Comparison of ENCODE assay signal across 8 cellular contexts in the genomic region with DNA sequence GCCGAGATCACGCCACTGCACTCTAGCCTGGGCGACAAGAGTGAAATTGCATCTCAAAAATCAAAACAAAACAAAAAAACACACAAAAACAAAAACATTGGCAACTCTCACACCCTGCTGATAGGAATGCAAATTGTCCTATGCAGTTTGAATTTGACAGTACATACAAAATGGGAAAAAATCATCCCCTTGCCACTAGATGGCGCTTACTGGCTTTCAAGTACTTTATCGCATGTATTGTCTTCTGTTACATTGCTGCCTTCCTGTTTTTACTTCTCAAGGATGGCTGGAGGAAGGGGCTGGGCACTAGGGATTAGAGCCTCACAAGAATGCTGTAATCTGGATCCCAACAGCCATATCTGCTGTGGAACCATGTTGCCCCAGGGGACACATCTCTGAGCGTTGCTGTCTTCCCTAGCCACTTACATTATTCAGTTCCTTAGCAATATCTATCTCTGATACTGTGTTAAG. TPM values are rescaled to one million over a fixed set of nuclear protein-coding genes. Genes with fewer than 3 reads are reported as not detected.
DNase-seq lines count a peak whose midpoint lies in the region; ATAC-seq and TF ChIP-seq lines count a peak whose summit lies in the region.

No MANE protein-coding gene starts in this region.

- H3K4me3 ChIP-seq in AG09309 (ENCODE audit: control insufficient read depth, low read depth, low read length): no peak overlapping the region
- no peak overlapping the region for H3K4me3 ChIP-seq in GM12875 (ENCODE audit: low read depth, low read length)
- H3K4me3 ChIP-seq in choroid plexus epithelial cell (ENCODE audit: low read depth, low read length): no peak overlapping the region

- ATAC-seq in left colon: peak; percentile 88
- ATAC-seq in HG03439 (IDR thresholded peaks at IDR 0.05; ENCODE audit: unreplicated experiment): no peak

- peak; percentile 88 for TF ChIP-seq CTCF in AG09309 (IDR thresholded peaks at IDR 0.05; ENCODE audit: control insufficient read depth, insufficient read depth, low read depth, low read length, missing control alignments)
- peak; percentile 75 for TF ChIP-seq CTCF in GM12875 (IDR thresholded peaks at IDR 0.05; ENCODE audit: borderline replicate concordance, insufficient read depth, low read depth, low read length)
- TF ChIP-seq CTCF in choroid plexus epithelial cell (conservative IDR thresholded peaks at IDR 0.05; ENCODE audit: low read depth, low read length): peak; percentile 82

- intact Hi-C loops in left colon (cut with DNase I, micrococcal nuclease): no loop called here

- peak; percentile 89 for DNase-seq in AG09309 (ENCODE audit: low read depth)
- peak; percentile 79 for DNase-seq in NCI-H2029 treated with DMSO at 0.1 percent for 48 hours (lab: John Stamatoyannopoulos, UW)
- DNase-seq in T follicular helper cell (ENCODE audit: low read depth): peak; percentile 21
- DNase-seq in choroid plexus epithelial cell (ENCODE audit: low read depth): peak; percentile 98
- DNase-seq in left colon: peak; percentile 35 to 49
- DNase-seq in stimulated activated CD8-positive, alpha-beta memory T cell treated with anti-CD3 and anti-CD28 coated beads, Interleukin-4, amount 100 ng/mL, for 48 hours: peak; percentile 48

RNA-seq across cellular contexts. Expression of a gene that starts 59.4 kb away (rescaled TPM):
- 1 to 10 TPM; 5.1 to 6.3 TPM for total RNA-seq in left colon

Comparison
In these comparisons a context has a peak if more than half of its experiments do, and no peak if none do; other contexts are left out.
1. DNase-seq: peak in every context shown above with its lines; median percentile 98 in choroid plexus epithelial cell; 89 in AG09309; 79 in NCI-H2029 treated with DMSO at 0.1 percent for 48 hours; 48 in stimulated activated CD8-positive, alpha-beta memory T cell treated with anti-CD3 and anti-CD28 coated beads, Interleukin-4, amount 100 ng/mL, for 48 hours; 42 in left colon; 21 in T follicular helper cell.